Comparison of ENCODE assay signal across 20 cellular contexts in genomic region chr3:128344046-128344368, GRCh38.
DNase-seq lines count a peak whose midpoint lies in the region; ATAC-seq and TF ChIP-seq lines count a peak whose summit lies in the region.
"Had no signal": no experiment of that assay in that cellular context is flagged by ENCODE, and none has a peak within 500 bp of the region (broad histone marks: within the 10 kb centered on the region; RNA-seq: fewer than 3 reads in every experiment).

No MANE protein-coding gene starts in this region.

- H3K4me3 ChIP-seq in PC-9, result no peak overlapping the region
- no peak overlapping the region for H3K4me3 ChIP-seq in trophoblast cell (ENCODE audit: low read depth, low read length)
- H3K4me3 ChIP-seq: HAP-1, SJCRH30, suprapubic skin, uterus had no signal

- H2BK5ac ChIP-seq in trophoblast cell (ENCODE audit: low read depth, low read length, poor library complexity), result peak overlapping the region; percentile 44

- DNase-seq in Calu3, result no peak
- no peak for DNase-seq in PC-9
- no peak for DNase-seq in central memory CD8-positive, alpha-beta T cell (ENCODE audit: low spot score in 2 of 2)
- DNase-seq in trophoblast cell, result peak in 1 of 2 donors; percentile 14
- no peak for DNase-seq in T-cell
- DNase-seq in activated CD4-positive, alpha-beta memory T cell treated with anti-CD3 and anti-CD28 coated beads for 36 hours, result no peak
- DNase-seq: activated effector memory CD4-positive, alpha-beta T cell treated with Interleukin-2 at 50 U/mL for 16 hours; CD4-positive, CD25-positive, alpha-beta regulatory T cell; GF-D8; NCI-H1092 treated with DMSO at 0.1 percent for 48 hours; stimulated activated CD4-positive, alpha-beta T cell treated with anti-CD3 and anti-CD28 coated beads, Interleukin-1b, Interleukin-23, amount 100 ng/mL, for 48 hours; T-helper 2 cell; uterus had no signal

- peak overlapping the region; percentile 16 for H3K14ac ChIP-seq in trophoblast cell (ENCODE audit: low read length)

- H3K9me3 ChIP-seq in PC-9 (ENCODE audit: insufficient read depth, low read depth) (no peaks in the 10 kb centered on the region), trophoblast cell (ENCODE audit: insufficient read depth, low read depth, low read length) (peaks cover 1% of the 10 kb centered on the region)
- H3K9me3 ChIP-seq: HAP-1, SJCRH30, suprapubic skin, uterus had no signal

- peak overlapping the region; percentile 13 for H3K4ac ChIP-seq in trophoblast cell (ENCODE audit: low read depth, low read length)

- BruUV-seq in Calu3 (replicated peaks; lab: Mats Ljungman, UMichigan) (no TSS peak), PC-9 (replicated peaks; lab: Mats Ljungman, UMichigan) (TSS peak; percentile 31)

- no peak overlapping the region; the same call in 1 of the 2 replicates for H3K27ac ChIP-seq in PC-9
- peak overlapping the region; percentile 56 for H3K27ac ChIP-seq in trophoblast cell (ENCODE audit: low read depth, low read length)
- H3K27ac ChIP-seq: SJCRH30, suprapubic skin had no signal

- H3K4me2 ChIP-seq in PC-9 (peak overlapping the region; percentile 48), trophoblast cell (ENCODE audit: low read length) (no peak overlapping the region)

- peaks cover 17% of the 10 kb centered on the region for H3K4me1 ChIP-seq in PC-9 (replicated peaks; ENCODE audit: insufficient read depth)
- H3K4me1 ChIP-seq in trophoblast cell (ENCODE audit: control insufficient read depth in 1 of 2, insufficient read depth in 2 of 2, low read length in 2 of 2), result peaks cover 23 to 24% of the 10 kb centered on the region in 2 experiments
- H3K4me1 ChIP-seq: HAP-1, uterus had no signal

- H4K8ac ChIP-seq in trophoblast cell (ENCODE audit: low read depth, low read length), result peak overlapping the region; percentile 13

- TF ChIP-seq CTCF in Calu3 (IDR thresholded peaks at IDR 0.05; ENCODE audit: unreplicated experiment) (no peak), PC-9 (conservative IDR thresholded peaks at IDR 0.05) (no peak)

- peaks cover 12% of the 10 kb centered on the region for H3K79me1 ChIP-seq in trophoblast cell (ENCODE audit: low read length)

- CTCF ChIA-PET in Calu3 (lab: Charles Lee) (interaction anchor here (0.6 to 1.3 kb wide), 3 partner anchors 18 to 1265 kb away, joined by 3 to 4 read pairs (median 3); no protein-coding TSS in a partner anchor), PC-9 (lab: Charles Lee) (no interaction called here), T-cell (lab: Charles Lee) (no interaction called here)
- CTCF ChIA-PET in activated CD4-positive, alpha-beta memory T cell treated with anti-CD3 and anti-CD28 coated beads for 36 hours (lab: Charles Lee), result interaction anchor here (1.0 kb wide), 1 partner anchor 710 kb away, joined by 3 read pairs; no protein-coding TSS in a partner anchor

- ATAC-seq in central memory CD8-positive, alpha-beta T cell (replicated peaks; ENCODE audit: extremely low read depth, poor library complexity, severe bottlenecking), result no peak
- ATAC-seq in HG03565 (IDR thresholded peaks at IDR 0.05; ENCODE audit: unreplicated experiment) (no peak), GM19328 (IDR thresholded peaks at IDR 0.05; ENCODE audit: unreplicated experiment) (no peak), T-cell (replicated peaks in 1 of 4) (no peak)
- ATAC-seq: stimulated activated effector memory CD8-positive, alpha-beta T cell treated with anti-CD3 and anti-CD28 coated beads, Interleukin-12 subunit alpha, Interleukin-12 subunit beta, amount 100 ng/mL, for 72 hours had no signal

- H3K4me1 Mint-ChIP-seq in Calu3 (ENCODE audit: low read depth, unreplicated experiment) (peaks cover 28% of the 10 kb centered on the region), T-cell (peaks cover 4 to 10% (median 6%) of the 10 kb centered on the region in 3 donors)
- H3K4me1 Mint-ChIP-seq in central memory CD8-positive, alpha-beta T cell, result peaks cover 10% of the 10 kb centered on the region
- no peaks in the 10 kb centered on the region for H3K4me1 Mint-ChIP-seq in activated CD4-positive, alpha-beta memory T cell treated with anti-CD3 and anti-CD28 coated beads for 36 hours (ENCODE audit: low read depth)

- H4K91ac ChIP-seq in trophoblast cell (ENCODE audit: low read depth, low read length), result peak overlapping the region; percentile 45

- no peaks in the 10 kb centered on the region for H3K27me3 ChIP-seq in PC-9 (ENCODE audit: insufficient read depth, low read depth)
- no peaks in the 10 kb centered on the region for H3K27me3 ChIP-seq in trophoblast cell (ENCODE audit: insufficient read depth, low read length)
- H3K27me3 ChIP-seq: SJCRH30, suprapubic skin, uterus had no signal

- POLR2A ChIA-PET in PC-9 (lab: Charles Lee; ENCODE audit: unreplicated experiment), result no interaction called here
- POLR2A ChIA-PET in T-cell (lab: Charles Lee), result no interaction called here
- POLR2A ChIA-PET in activated CD4-positive, alpha-beta memory T cell treated with anti-CD3 and anti-CD28 coated beads for 36 hours (lab: Charles Lee), result no interaction called here

- H3K27me3 Mint-ChIP-seq in Calu3 (ENCODE audit: unreplicated experiment), result no peaks in the 10 kb centered on the region
- no peaks in the 10 kb centered on the region for H3K27me3 Mint-ChIP-seq in central memory CD8-positive, alpha-beta T cell
- no peaks in the 10 kb centered on the region for H3K27me3 Mint-ChIP-seq in T-cell
- H3K27me3 Mint-ChIP-seq in activated CD4-positive, alpha-beta memory T cell treated with anti-CD3 and anti-CD28 coated beads for 36 hours, result no peaks in the 10 kb centered on the region
- H3K27me3 Mint-ChIP-seq: CD4-positive, CD25-positive, alpha-beta regulatory T cell; dendritic cell treated with granulocyte-macrophage colony-stimulating factor and Interleukin-4, amounts not matched to agents 40 ng/mL and 50 ng/mL, for 4 days had no signal

- H3K18ac ChIP-seq in trophoblast cell (ENCODE audit: low read length), result peak overlapping the region; percentile 15

- no peaks in the 10 kb centered on the region for H3K79me2 ChIP-seq in PC-9 (ENCODE audit: low read depth)
- H3K79me2 ChIP-seq in trophoblast cell (ENCODE audit: control insufficient read depth, insufficient read depth, low read length, poor library complexity), result no peaks in the 10 kb centered on the region

- no peaks in the 10 kb centered on the region; the same call in 1 of the 2 replicates for H3F3A ChIP-seq in PC-9 (ENCODE audit: insufficient read depth, low read depth)

- intact Hi-C loops in Calu3 (cut with micrococcal nuclease; ENCODE audit: unreplicated experiment) (no loop called here), PC-9 (cut with micrococcal nuclease; ENCODE audit: unreplicated experiment) (no loop called here)
- intact Hi-C loops in activated CD4-positive, alpha-beta memory T cell treated with anti-CD3 and anti-CD28 coated beads for 36 hours (cut with micrococcal nuclease), result no loop called here

- no peaks in the 10 kb centered on the region for H3K36me3 Mint-ChIP-seq in Calu3 (ENCODE audit: insufficient read depth, unreplicated experiment)
- peaks cover 5% of the 10 kb centered on the region for H3K36me3 Mint-ChIP-seq in central memory CD8-positive, alpha-beta T cell (ENCODE audit: insufficient read depth)
- H3K36me3 Mint-ChIP-seq in T-cell, result peaks cover 23% of the 10 kb centered on the region
- peaks cover 2% of the 10 kb centered on the region for H3K36me3 Mint-ChIP-seq in activated CD4-positive, alpha-beta memory T cell treated with anti-CD3 and anti-CD28 coated beads for 36 hours

- WGBS in trophoblast cell (ENCODE audit: extremely low coverage, insufficient coverage, insufficient read length), result no CpG with 5 or more reads among the region's 3 CpGs

- peak overlapping the region; percentile 58 for H2BK12ac ChIP-seq in trophoblast cell (ENCODE audit: low read length)

- H3K9ac ChIP-seq in trophoblast cell (ENCODE audit: low read length), result peak overlapping the region; percentile 16

- peak overlapping the region; percentile 32 for H2AK5ac ChIP-seq in trophoblast cell (ENCODE audit: low read length)

- H3K9me3 Mint-ChIP-seq in Calu3 (ENCODE audit: low read depth, unreplicated experiment) (no peaks in the 10 kb centered on the region), T-cell (no peaks in the 10 kb centered on the region)
- H3K9me3 Mint-ChIP-seq in central memory CD8-positive, alpha-beta T cell, result no peaks in the 10 kb centered on the region
- H3K9me3 Mint-ChIP-seq in activated CD4-positive, alpha-beta memory T cell treated with anti-CD3 and anti-CD28 coated beads for 36 hours, result no peaks in the 10 kb centered on the region
- H3K9me3 Mint-ChIP-seq: CD4-positive, CD25-positive, alpha-beta regulatory T cell; dendritic cell treated with granulocyte-macrophage colony-stimulating factor and Interleukin-4, amounts not matched to agents 40 ng/mL and 50 ng/mL, for 4 days; stimulated activated effector memory CD8-positive, alpha-beta T cell treated with anti-CD3 and anti-CD28 coated beads, Interleukin-12 subunit alpha, Interleukin-12 subunit beta, amount 100 ng/mL, for 72 hours had no signal

- peak overlapping the region; percentile 11 for H3K27ac Mint-ChIP-seq in Calu3 (ENCODE audit: unreplicated experiment)
- peak overlapping the region; percentile 30 for H3K27ac Mint-ChIP-seq in central memory CD8-positive, alpha-beta T cell (ENCODE audit: low read depth)
- H3K27ac Mint-ChIP-seq in T-cell, result no peak overlapping the region
- H3K27ac Mint-ChIP-seq in activated CD4-positive, alpha-beta memory T cell treated with anti-CD3 and anti-CD28 coated beads for 36 hours, result no peak overlapping the region
- H3K27ac Mint-ChIP-seq: CD4-positive, CD25-positive, alpha-beta regulatory T cell; dendritic cell treated with granulocyte-macrophage colony-stimulating factor and Interleukin-4, amounts not matched to agents 40 ng/mL and 50 ng/mL, for 4 days had no signal

- H3K36me3 ChIP-seq in PC-9 (ENCODE audit: low read depth) (no peaks in the 10 kb centered on the region), trophoblast cell (ENCODE audit: control insufficient read depth in 1 of 2, insufficient read depth in 2 of 2, low read length in 2 of 2) (peaks cover 4% of the 10 kb centered on the region in 2 experiments)
- H3K36me3 ChIP-seq: HAP-1, SJCRH30, uterus had no signal

- H4K12ac ChIP-seq in trophoblast cell (ENCODE audit: low read depth, low read length), result no peak overlapping the region

- no peaks in the 10 kb centered on the region for H4K20me1 ChIP-seq in PC-9 (ENCODE audit: insufficient read depth)

- H2AFZ ChIP-seq in PC-9 (no peak overlapping the region), trophoblast cell (ENCODE audit: insufficient read depth, low read length, poor library complexity) (no peak overlapping the region)

- H3K4me3 Mint-ChIP-seq in Calu3 (ENCODE audit: low read depth, unreplicated experiment), result no peak overlapping the region
- no peak overlapping the region for H3K4me3 Mint-ChIP-seq in central memory CD8-positive, alpha-beta T cell
- H3K4me3 Mint-ChIP-seq in T-cell, result no peak overlapping the region
- H3K4me3 Mint-ChIP-seq in activated CD4-positive, alpha-beta memory T cell treated with anti-CD3 and anti-CD28 coated beads for 36 hours, result no peak overlapping the region
- H3K4me3 Mint-ChIP-seq: CD4-positive, CD25-positive, alpha-beta regulatory T cell; dendritic cell treated with granulocyte-macrophage colony-stimulating factor and Interleukin-4, amounts not matched to agents 40 ng/mL and 50 ng/mL, for 4 days; stimulated activated effector memory CD8-positive, alpha-beta T cell treated with anti-CD3 and anti-CD28 coated beads, Interleukin-12 subunit alpha, Interleukin-12 subunit beta, amount 100 ng/mL, for 72 hours had no signal

- H2BK120ac ChIP-seq in trophoblast cell (ENCODE audit: insufficient read depth, low read length, poor library complexity), result peak overlapping the region; percentile 7

- H3K9me2 ChIP-seq in PC-9 (ENCODE audit: insufficient read depth), result no peaks in the 10 kb centered on the region

- no peak overlapping the region for H3K23ac ChIP-seq in trophoblast cell (ENCODE audit: low read length)

Comparison
In these comparisons a context has a peak if more than half of its experiments do, and no peak if none do; other contexts are left out.
1. H3K27ac Mint-ChIP-seq: peak in Calu3 (single experiment) and central memory CD8-positive, alpha-beta T cell (single experiment); none in T-cell (0 of 2) and activated CD4-positive, alpha-beta memory T cell treated with anti-CD3 and anti-CD28 coated beads for 36 hours (single experiment).
2. CTCF ChIA-PET loops: an anchor here in Calu3 (0.6 to 1.3 kb wide) and activated CD4-positive, alpha-beta memory T cell treated with anti-CD3 and anti-CD28 coated beads for 36 hours (1.0 kb wide); none called in PC-9 and T-cell.